In the genomic region with DNA sequence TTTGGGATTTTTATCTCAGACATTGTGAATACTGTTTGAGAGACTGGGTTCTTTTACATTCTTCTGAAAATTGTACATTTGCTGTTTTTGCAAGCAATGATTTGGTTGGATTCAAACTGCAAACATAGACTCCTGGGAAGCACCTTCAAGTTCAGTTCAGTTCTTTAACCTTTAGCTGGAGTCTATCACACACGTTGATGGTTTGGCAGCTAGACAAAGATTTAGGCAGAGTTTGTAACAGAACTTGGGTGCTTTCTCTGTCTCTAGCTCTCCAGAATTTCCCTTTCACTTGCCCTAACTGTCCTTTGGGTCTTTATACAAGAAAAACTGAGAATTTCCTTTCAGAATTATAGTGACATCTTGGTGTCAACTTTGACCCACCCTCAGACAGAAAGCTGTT, we compare ENCODE assay signal across 24 cellular contexts.
"Had no signal": no experiment of that assay in that cellular context is flagged by ENCODE, and none has a peak within 500 bp of the region (broad histone marks: within the 10 kb centered on the region; RNA-seq: fewer than 3 reads in every experiment).

No MANE protein-coding gene starts in this region.

- H3K36me3 ChIP-seq: right atrium auricular region, tibial artery, upper lobe of right lung had no signal

- ATAC-seq: activated CD4-positive, alpha-beta T cell treated with anti-CD3 and anti-CD28 coated beads for 36 hours; activated CD8-positive, alpha-beta T cell treated with anti-CD3 and anti-CD28 coated beads, Interleukin-2, amount 10 ng/mL, durations not matched to agents 7 days and 5 days; activated naive CD4-positive, alpha-beta T cell treated with anti-CD3 and anti-CD28 coated beads, Interleukin-2, amount 50 U/mL, for 72 hours; activated T-cell treated with anti-CD3 and anti-CD28 coated beads, Interleukin-2, amount 50 U/mL, for 72 hours; left cardiac atrium; left ventricle myocardium superior; stimulated activated memory B cell treated with anti-CD40 and anti-IgM and Interleukin-4, amounts not matched to agents 10 μg/mL and 1 μg/mL and 100 μg/mL, for 72 hours; stimulated activated naive CD8-positive, alpha-beta T cell treated with anti-CD3 and anti-CD28 coated beads, Interleukin-15, amount 100 ng/mL, for 72 hours; upper lobe of right lung had no signal

- H3K9me3 Mint-ChIP-seq: stimulated activated naive CD8-positive, alpha-beta T cell treated with anti-CD3 and anti-CD28 coated beads, Interleukin-15, amount 100 ng/mL, for 72 hours had no signal

- H3K4me1 ChIP-seq: parathyroid adenoma, right atrium auricular region, tibial artery, upper lobe of right lung had no signal

- DNase-seq: activated CD4-positive, alpha-beta T cell treated with anti-CD3 and anti-CD28 coated beads for 36 hours; activated CD4-positive, CD25-positive, alpha-beta regulatory T cell; activated CD8-positive, alpha-beta T cell treated with anti-CD3 and anti-CD28 coated beads, Interleukin-2, amount 10 ng/mL, durations not matched to agents 7 days and 5 days; activated naive CD4-positive, alpha-beta T cell; activated T-cell treated with anti-CD3 and anti-CD28 coated beads for 4 hours; activated T-cell treated with anti-CD3 and anti-CD28 coated beads, Interleukin-2, amount 50 U/mL, for 72 hours; dermis blood vessel endothelial cell; effector CD4-positive, alpha-beta T cell; glutamatergic neuron; hippocampal formation; left cardiac atrium; left ventricle myocardium superior; stimulated activated CD4-positive, alpha-beta T cell treated with anti-CD3 and anti-CD28 coated beads, Interleukin-1b, Interleukin-23, amount 100 ng/mL, for 48 hours; stimulated activated CD4-positive, alpha-beta T cell treated with anti-CD3 and anti-CD28 coated beads, Interleukin-4, amount 100 ng/mL, for 4 hours; stimulated activated CD8-positive, alpha-beta memory T cell treated with anti-CD3 and anti-CD28 coated beads, Interleukin-4, amount 100 ng/mL, for 48 hours; stimulated activated naive CD8-positive, alpha-beta T cell treated with anti-CD3 and anti-CD28 coated beads, Interleukin-15, amount 100 ng/mL, for 72 hours; tibial artery; upper lobe of right lung had no signal

- H3K4me3 ChIP-seq: right atrium auricular region, smooth muscle cell, tibial artery, upper lobe of right lung had no signal

- H3K27ac Mint-ChIP-seq: activated CD4-positive, alpha-beta T cell treated with anti-CD3 and anti-CD28 coated beads for 36 hours; activated CD8-positive, alpha-beta T cell treated with anti-CD3 and anti-CD28 coated beads, Interleukin-2, amount 10 ng/mL, durations not matched to agents 7 days and 5 days; activated naive CD4-positive, alpha-beta T cell treated with anti-CD3 and anti-CD28 coated beads, Interleukin-2, amount 50 U/mL, for 72 hours; activated T-cell treated with anti-CD3 and anti-CD28 coated beads, Interleukin-2, amount 50 U/mL, for 72 hours; nephron; stimulated activated memory B cell treated with anti-CD40 and anti-IgM and Interleukin-4, amounts not matched to agents 10 μg/mL and 1 μg/mL and 100 μg/mL, for 72 hours; stimulated activated naive CD8-positive, alpha-beta T cell treated with anti-CD3 and anti-CD28 coated beads, Interleukin-15, amount 100 ng/mL, for 72 hours had no signal

- H3K4me1 Mint-ChIP-seq: activated CD4-positive, alpha-beta T cell treated with anti-CD3 and anti-CD28 coated beads for 36 hours; nephron; stimulated activated memory B cell treated with anti-CD40 and anti-IgM and Interleukin-4, amounts not matched to agents 10 μg/mL and 1 μg/mL and 100 μg/mL, for 72 hours; stimulated activated naive CD8-positive, alpha-beta T cell treated with anti-CD3 and anti-CD28 coated beads, Interleukin-15, amount 100 ng/mL, for 72 hours had no signal

- H3K27me3 Mint-ChIP-seq: activated CD4-positive, alpha-beta T cell treated with anti-CD3 and anti-CD28 coated beads for 36 hours; stimulated activated memory B cell treated with anti-CD40 and anti-IgM and Interleukin-4, amounts not matched to agents 10 μg/mL and 1 μg/mL and 100 μg/mL, for 72 hours had no signal

- H3K36me3 Mint-ChIP-seq: activated naive CD4-positive, alpha-beta T cell treated with anti-CD3 and anti-CD28 coated beads, Interleukin-2, amount 50 U/mL, for 72 hours; stimulated activated memory B cell treated with anti-CD40 and anti-IgM and Interleukin-4, amounts not matched to agents 10 μg/mL and 1 μg/mL and 100 μg/mL, for 72 hours had no signal

- H3K27me3 ChIP-seq: right atrium auricular region, tibial artery, upper lobe of right lung had no signal

- H3K4me3 Mint-ChIP-seq: activated CD4-positive, alpha-beta T cell treated with anti-CD3 and anti-CD28 coated beads for 36 hours; activated CD8-positive, alpha-beta T cell treated with anti-CD3 and anti-CD28 coated beads, Interleukin-2, amount 10 ng/mL, durations not matched to agents 7 days and 5 days; activated T-cell treated with anti-CD3 and anti-CD28 coated beads, Interleukin-2, amount 50 U/mL, for 72 hours; nephron; stimulated activated memory B cell treated with anti-CD40 and anti-IgM and Interleukin-4, amounts not matched to agents 10 μg/mL and 1 μg/mL and 100 μg/mL, for 72 hours; stimulated activated naive CD8-positive, alpha-beta T cell treated with anti-CD3 and anti-CD28 coated beads, Interleukin-15, amount 100 ng/mL, for 72 hours had no signal

- H3K9ac ChIP-seq: parathyroid adenoma had no signal

- H3K27ac ChIP-seq: parathyroid adenoma, right atrium auricular region, tibial artery, upper lobe of right lung had no signal

- H3K9me3 ChIP-seq: right atrium auricular region, tibial artery, upper lobe of right lung had no signal
